25 cellular contexts compared by ENCODE assay signal in genomic region chrX:129058405-129058804, GRCh38.
"Had no signal": no experiment of that assay in that cellular context is flagged by ENCODE, and none has a peak within 500 bp of the region (broad histone marks: within the 10 kb centered on the region; RNA-seq: fewer than 3 reads in every experiment).

No MANE protein-coding gene starts in this region.

- H3K4me1 Mint-ChIP-seq: activated naive CD4-positive, alpha-beta T cell treated with anti-CD3 and anti-CD28 coated beads, Interleukin-2, amount 10 ng/mL, durations not matched to agents 7 days and 5 days; activated naive CD8-positive, alpha-beta T cell treated with anti-CD3 and anti-CD28 coated beads for 36 hours had no signal

- H3K27ac ChIP-seq: brain microvascular endothelial cell, cardiac muscle cell, WERI-Rb-1 had no signal

- H3K4me3 Mint-ChIP-seq: activated CD8-positive, alpha-beta T cell treated with anti-CD3 and anti-CD28 coated beads for 36 hours; activated naive CD4-positive, alpha-beta T cell treated with anti-CD3 and anti-CD28 coated beads, Interleukin-2, amount 10 ng/mL, durations not matched to agents 7 days and 5 days; activated naive CD8-positive, alpha-beta T cell treated with anti-CD3 and anti-CD28 coated beads for 36 hours; activated T-cell treated with anti-CD3 and anti-CD28 coated beads, Interleukin-2, amount 50 U/mL, for 72 hours had no signal

- DNase-seq: activated CD4-positive, alpha-beta T cell treated with anti-CD3 and anti-CD28 coated beads for 4 hours; activated CD8-positive, alpha-beta memory T cell treated with anti-CD3 and anti-CD28 coated beads, Interleukin-2, amount 50 U/mL, for 4 hours; activated CD8-positive, alpha-beta T cell treated with anti-CD3 and anti-CD28 coated beads for 36 hours; activated gamma-delta T cell treated with Interleukin-2 at 50 U/mL for 16 hours; activated naive CD4-positive, alpha-beta T cell treated with anti-CD3 and anti-CD28 coated beads, Interleukin-2, amount 10 ng/mL, durations not matched to agents 7 days and 5 days; activated naive CD8-positive, alpha-beta T cell treated with anti-CD3 and anti-CD28 coated beads for 36 hours; activated T-cell treated with anti-CD3 and anti-CD28 coated beads, Interleukin-2, amount 50 U/mL, for 72 hours; brain microvascular endothelial cell; cerebellar nuclear complex; NCI-H1092; NCI-H1417; NCI-H1930; NCI-H2171; NCI-H2227 treated with DMSO at 0.1 percent for 48 hours; NCI-H446 treated with DMSO at 0.1 percent for 48 hours; NCI-H524 treated with DMSO at 0.1 percent for 48 hours; NCI-H774; NK-92 treated with Interleukin-12 subunit alpha and Interleukin-12 subunit beta, amount 100 ng/mL, for 24 hours; OCI-M1; RPMI8226; SK-N-SH; T-helper 1 cell; WERI-Rb-1 had no signal

- H3K27me3 ChIP-seq: brain microvascular endothelial cell, cardiac muscle cell had no signal

- H3K36me3 ChIP-seq: brain microvascular endothelial cell, cardiac muscle cell, WERI-Rb-1 had no signal

- H3K4me3 ChIP-seq: cardiac muscle cell had no signal

- H3K4me2 ChIP-seq: SK-N-SH had no signal

- H3K27ac Mint-ChIP-seq: activated CD8-positive, alpha-beta T cell treated with anti-CD3 and anti-CD28 coated beads for 36 hours; activated naive CD4-positive, alpha-beta T cell treated with anti-CD3 and anti-CD28 coated beads, Interleukin-2, amount 10 ng/mL, durations not matched to agents 7 days and 5 days; activated naive CD8-positive, alpha-beta T cell treated with anti-CD3 and anti-CD28 coated beads for 36 hours; activated T-cell treated with anti-CD3 and anti-CD28 coated beads, Interleukin-2, amount 50 U/mL, for 72 hours; activated T-helper 2 cell treated with anti-CD3 and anti-CD28 coated beads, Interferon-gamma antibody, Interleukin-2, Interleukin-4, amounts not matched to agents 10 μg/mL and 5 μg/mL and 100 μg/mL, durations not matched to agents 14 hours and 24 hours and 36 hours had no signal

- H3K9me3 ChIP-seq: SK-N-SH had no signal

- H3K9me3 Mint-ChIP-seq: activated CD8-positive, alpha-beta T cell treated with anti-CD3 and anti-CD28 coated beads for 36 hours; activated naive CD4-positive, alpha-beta T cell treated with anti-CD3 and anti-CD28 coated beads, Interleukin-2, amount 10 ng/mL, durations not matched to agents 7 days and 5 days; activated naive CD8-positive, alpha-beta T cell treated with anti-CD3 and anti-CD28 coated beads for 36 hours; activated T-cell treated with anti-CD3 and anti-CD28 coated beads, Interleukin-2, amount 50 U/mL, for 72 hours; activated T-helper 2 cell treated with anti-CD3 and anti-CD28 coated beads, Interferon-gamma antibody, Interleukin-2, Interleukin-4, amounts not matched to agents 10 μg/mL and 5 μg/mL and 100 μg/mL, durations not matched to agents 14 hours and 24 hours and 36 hours had no signal

- H3K27me3 Mint-ChIP-seq: activated CD8-positive, alpha-beta T cell treated with anti-CD3 and anti-CD28 coated beads for 36 hours; activated naive CD4-positive, alpha-beta T cell treated with anti-CD3 and anti-CD28 coated beads, Interleukin-2, amount 10 ng/mL, durations not matched to agents 7 days and 5 days; activated naive CD8-positive, alpha-beta T cell treated with anti-CD3 and anti-CD28 coated beads for 36 hours had no signal

- H3K36me3 Mint-ChIP-seq: activated naive CD4-positive, alpha-beta T cell treated with anti-CD3 and anti-CD28 coated beads, Interleukin-2, amount 10 ng/mL, durations not matched to agents 7 days and 5 days; activated naive CD8-positive, alpha-beta T cell treated with anti-CD3 and anti-CD28 coated beads for 36 hours had no signal

- H3K9ac ChIP-seq: SK-N-SH had no signal
